Comparison of ENCODE assay signal across 25 cellular contexts in genomic region chr6:152343735-152344360, GRCh38.
"Had no signal": no experiment of that assay in that cellular context is flagged by ENCODE, and none has a peak within 500 bp of the region (broad histone marks: within the 10 kb centered on the region; RNA-seq: fewer than 3 reads in every experiment).

No MANE protein-coding gene starts in this region.

- H3K27ac ChIP-seq: ovary, right lobe of liver, skin epidermis, stomach, testis, thyroid gland, transverse colon, upper lobe of left lung, vagina had no signal

- H3K4me1 ChIP-seq: right lobe of liver, stomach, testis, thyroid gland, transverse colon, upper lobe of left lung, vagina had no signal

- DNase-seq: hippocampal formation; kidney glomerular epithelial cell; left cardiac atrium; midbrain; mucosa of descending colon; naive thymus-derived CD4-positive, alpha-beta T cell; ovary; retina; right lobe of liver; stimulated activated CD4-positive, alpha-beta T cell treated with anti-CD3 and anti-CD28 coated beads, Interleukin-12 subunit alpha, Interleukin-12 subunit beta, amount 100 ng/mL, for 4 hours; stimulated activated CD4-positive, alpha-beta T cell treated with anti-CD3 and anti-CD28 coated beads, Interleukin-15, amount 100 ng/mL, for 24 hours; stimulated activated CD4-positive, alpha-beta T cell treated with anti-CD3 and anti-CD28 coated beads, Interleukin-2, amount 100 ng/mL, for 24 hours; stimulated activated CD4-positive, alpha-beta T cell treated with anti-CD3 and anti-CD28 coated beads, Interleukin-4, amount 100 ng/mL, for 1 hour; stimulated activated naive B cell treated with anti-CD40 and anti-IgM and Interleukin-4, amounts not matched to agents 10 μg/mL and 1 μg/mL and 100 μg/mL, for 72 hours; stimulated activated naive CD8-positive, alpha-beta T cell treated with anti-CD3 and anti-CD28 coated beads, Interleukin-15, Interleukin-2, amounts not matched to agents 100 U/mL and 50 U/mL, for 24 hours; stomach; testis; thyroid gland; transverse colon; upper lobe of left lung had no signal

- H3K4me3 ChIP-seq: lung, mucosa of descending colon, ovary, right lobe of liver, skin epidermis, stomach, testis, thyroid gland, transverse colon, upper lobe of left lung, vagina had no signal

- H3K27me3 ChIP-seq: ovary, right lobe of liver, stomach, testis, thyroid gland, transverse colon, upper lobe of left lung, vagina had no signal

- ATAC-seq: left lobe of liver; mucosa of descending colon; naive thymus-derived CD4-positive, alpha-beta T cell; natural killer cell treated with Interleukin-12 subunit alpha and Interleukin-12 subunit beta and Interleukin-15 and Interleukin-18, amount 100 ng/mL, for 72 hours; right lobe of liver; stimulated activated naive B cell treated with anti-CD40 and anti-IgM and Interleukin-4, amounts not matched to agents 10 μg/mL and 1 μg/mL and 100 μg/mL, for 72 hours; stimulated activated naive CD8-positive, alpha-beta T cell treated with anti-CD3 and anti-CD28 coated beads, Interleukin-15, Interleukin-2, amounts not matched to agents 100 U/mL and 50 U/mL, for 24 hours had no signal

- H3K9me3 ChIP-seq: mucosa of descending colon, ovary, right lobe of liver, stomach, testis, thyroid gland, transverse colon, upper lobe of left lung, vagina had no signal

- H3K36me3 ChIP-seq: ovary, right lobe of liver had no signal
